In genomic region chr2:141557329-141558098, GRCh38 we compare ENCODE assay signal across 1 cellular context.
A peak's percentile ranks its signal among the peaks of the same experiment; 100 is the strongest.
TF ChIP-seq lines count a peak whose summit lies in the region.

No MANE protein-coding gene starts in this region.

TF ChIP-seq in IMR-90, 13 proteins besides CTCF, POLR2A, EP300 and RAD21:
- TF ChIP-seq ELK1 (IDR thresholded peaks at IDR 0.05; ENCODE audit: borderline replicate concordance, low read depth, low read length) (no peak), MAFK (IDR thresholded peaks at IDR 0.05; ENCODE audit: low read depth, low read length) (no peak), BHLHE40 (IDR thresholded peaks at IDR 0.05; ENCODE audit: low read depth, low read length) (0 out of 2 replicates have a peak, but pooled peaks have one; percentile 20), FOS (IDR thresholded peaks at IDR 0.05; ENCODE audit: low read depth, low read length) (0 out of 2 replicates have a peak, but pooled peaks have one; percentile 39), RFX5 (IDR thresholded peaks at IDR 0.05; ENCODE audit: low read depth, low read length) (no peak), CHD1 (IDR thresholded peaks at IDR 0.05; ENCODE audit: low read depth, low read length) (no peak), MXI1 (IDR thresholded peaks at IDR 0.05; ENCODE audit: borderline replicate concordance, low read depth, low read length) (no peak), RCOR1 (IDR thresholded peaks at IDR 0.05; ENCODE audit: insufficient replicate concordance, low read length) (no peak), NFE2L2 (IDR thresholded peaks at IDR 0.05; ENCODE audit: low read depth, low read length) (no peak), SMC3 (IDR thresholded peaks at IDR 0.05; ENCODE audit: low read depth, low read length) (no peak), CEBPB (IDR thresholded peaks at IDR 0.05; ENCODE audit: low read depth, low read length) (peak; percentile 89)
